13 cellular contexts compared by ENCODE assay signal in the genomic region with DNA sequence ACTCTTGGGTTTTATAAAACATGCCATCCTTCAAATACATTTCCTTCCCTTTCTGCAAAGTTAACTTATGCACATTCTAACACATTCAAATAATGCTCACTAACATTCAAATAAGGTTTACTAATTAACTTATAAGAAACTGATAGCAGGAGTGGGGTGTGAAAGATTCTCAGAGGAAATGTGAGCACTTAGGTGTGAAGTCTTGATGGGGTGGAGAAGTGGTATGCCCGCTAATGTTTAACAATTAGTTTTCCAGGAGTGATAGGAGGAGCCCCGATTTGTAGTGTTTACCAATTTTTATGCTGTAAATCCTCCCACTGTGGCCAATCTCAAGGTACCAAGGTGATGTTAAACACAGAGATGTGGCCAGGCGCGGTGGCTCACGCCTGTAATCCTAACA.
"Had no signal": no experiment of that assay in that cellular context is flagged by ENCODE, and none has a peak within 500 bp of the region (broad histone marks: within the 10 kb centered on the region; RNA-seq: fewer than 3 reads in every experiment).

No MANE protein-coding gene starts in this region.

- H3K27ac Mint-ChIP-seq: IgD-negative memory B cell had no signal

- H3K4me3 Mint-ChIP-seq: IgD-negative memory B cell had no signal

- H3K4me3 ChIP-seq: K562, PC-9, Peyer's patch, SJCRH30 had no signal

- H3K9ac ChIP-seq: KMS-11 had no signal

- H3K27me3 Mint-ChIP-seq: IgD-negative memory B cell had no signal

- H3K4me2 ChIP-seq: KMS-11, PC-9 had no signal

- H3K27me3 ChIP-seq: Peyer's patch, SJCRH30 had no signal

- H3K9me3 ChIP-seq: Peyer's patch, SJCRH30 had no signal

- H3K4me1 ChIP-seq: Peyer's patch, SJCRH30 had no signal

- H2AFZ ChIP-seq: PC-9 had no signal

- DNase-seq: NCI-H1092 treated with DMSO at 0.1 percent for 48 hours; NCI-H1436; NCI-H187; NCI-H2029 treated with DMSO at 0.1 percent for 48 hours; NCI-H510A treated with DMSO at 0.1 percent for 48 hours; NK-92 treated with Interleukin-12 subunit alpha and Interleukin-12 subunit beta, amount 100 ng/mL, for 24 hours; Peyer's patch; SHP77 treated with DMSO at 0.1 percent for 48 hours had no signal

- H3K27ac ChIP-seq: KMS-11, PC-9, Peyer's patch, SJCRH30 had no signal

- H3K9me3 Mint-ChIP-seq: IgD-negative memory B cell had no signal
